8 cellular contexts compared by ENCODE assay signal in genomic region chr1:162790303-162790984, GRCh38. TPM values are rescaled to one million over a fixed set of nuclear protein-coding genes. Genes with fewer than 3 reads are reported as not detected.
DNase-seq lines count a peak whose midpoint lies in the region; ATAC-seq and TF ChIP-seq lines count a peak whose summit lies in the region.
"Not testable (repeated sequence)": the region's sequence is repeated elsewhere in the genome, so short reads cannot be mapped to it uniquely, and the experiment has no call there.

HSD17B7 (plus strand) TSS chr1:162790702; CDS start chr1:162790801, 99 bp downstream.

- DNase-seq in NCI-H1092 treated with DMSO at 0.1 percent for 48 hours (lab: John Stamatoyannopoulos, UW) (peak; percentile 91), SKM-1 treated with dmso at 0.1 percent for 144 hours (lab: John Stamatoyannopoulos, UW; ENCODE audit: unreplicated experiment) (peak; percentile 63), omental fat pad (ENCODE audit: low spot score) (peak; percentile 26), suprapubic skin (ENCODE audit: low spot score in 2 of 2) (peak; percentile 86 to 87)
- peak; percentile 66 for DNase-seq in activated naive CD4-positive, alpha-beta T cell treated with anti-CD3 and anti-CD28 coated beads, Interleukin-2, amount 50 U/mL, for 16 hours
- not testable (repeated sequence) for DNase-seq in glomerular endothelial cell (ENCODE audit: extremely low read depth, low read depth, low spot score)

- H3K36me3 ChIP-seq in suprapubic skin = not testable (repeated sequence)

- peak within 1 kb of the TSS; percentile 45 for H3K4me3 ChIP-seq in GM08714 (ENCODE audit: low read length)
- H3K4me3 ChIP-seq in suprapubic skin = peak within 1 kb of the TSS; percentile 49

- not testable (repeated sequence) for TF ChIP-seq POLR2A in suprapubic skin (IDR thresholded peaks at IDR 0.05)

- H3K9me3 ChIP-seq in suprapubic skin = not testable (repeated sequence)

- not testable (repeated sequence) for H3K27me3 ChIP-seq in suprapubic skin

- peak within 1 kb of the TSS; percentile 78 for H3K27ac ChIP-seq in suprapubic skin

- not testable (repeated sequence) for H3K4me1 ChIP-seq in suprapubic skin

- not testable (repeated sequence) for TF ChIP-seq EP300 in suprapubic skin (IDR thresholded peaks at IDR 0.05)

- WGBS in suprapubic skin = 10% methylated on average over 4 of the region's 49 CpGs

- ATAC-seq in HG02623 (IDR thresholded peaks at IDR 0.05; ENCODE audit: unreplicated experiment) (peak; percentile 99), omental fat pad (ENCODE audit: low FRiP score) (peak; percentile 99)

- TF ChIP-seq CTCF in omental fat pad (IDR thresholded peaks at IDR 0.05); suprapubic skin (IDR thresholded peaks at IDR 0.05): not testable (repeated sequence)

RNA-seq across cellular contexts. Expression of gene HSD17B7, which starts in this region (rescaled TPM):
- total RNA-seq in glomerular endothelial cell (11.4 and 15.4 TPM in 2 replicates), omental fat pad (10 to 100 TPM; 11.8 to 40.1 (median 20.5) TPM), suprapubic skin (10 to 100 TPM; 18.4 to 43.0 (median 20.3) TPM)
